ENCODE assay signal across 1 cellular context in genomic region chr14:91835920-91836843, GRCh38.
TF ChIP-seq lines count a peak whose summit lies in the region.

No MANE protein-coding gene starts in this region.

TF ChIP-seq in HEK293, 187 proteins besides CTCF, POLR2A, EP300 and RAD21 (continued from another document):
- TF ChIP-seq ZNF658 (tag by site-specific recombination; IDR thresholded peaks at IDR 0.05) = no peak
- TF ChIP-seq GFI1B (tag by site-specific recombination; IDR thresholded peaks at IDR 0.05) = no peak
- TF ChIP-seq ZXDB (tag by site-specific recombination; IDR thresholded peaks at IDR 0.05) = peak; percentile 24; the same call in 1 of the 2 replicates
